Comparison of ENCODE assay signal across 18 cellular contexts in genomic region chr3:78176869-78177268, GRCh38.
"Had no signal": no experiment of that assay in that cellular context is flagged by ENCODE, and none has a peak within 500 bp of the region (broad histone marks: within the 10 kb centered on the region; RNA-seq: fewer than 3 reads in every experiment).

No MANE protein-coding gene starts in this region.

- H3K27ac Mint-ChIP-seq: dendritic cell treated with granulocyte-macrophage colony-stimulating factor and Interleukin-4, amounts not matched to agents 40 ng/mL and 50 ng/mL, for 4 days; effector memory CD8-positive, alpha-beta T cell; naive thymus-derived CD8-positive, alpha-beta T cell; stimulated activated naive B cell treated with anti-CD40 and anti-IgM and Interleukin-4, amounts not matched to agents 10 μg/mL and 1 μg/mL and 100 μg/mL, for 72 hours; stimulated activated naive CD8-positive, alpha-beta T cell treated with anti-CD3 and anti-CD28 coated beads, Interleukin-15, amount 100 ng/mL, for 72 hours had no signal

- H3K4me3 Mint-ChIP-seq: dendritic cell treated with granulocyte-macrophage colony-stimulating factor and Interleukin-4, amounts not matched to agents 40 ng/mL and 50 ng/mL, for 4 days; effector memory CD8-positive, alpha-beta T cell; naive thymus-derived CD8-positive, alpha-beta T cell; stimulated activated naive B cell treated with anti-CD40 and anti-IgM and Interleukin-4, amounts not matched to agents 10 μg/mL and 1 μg/mL and 100 μg/mL, for 72 hours; stimulated activated naive CD8-positive, alpha-beta T cell treated with anti-CD3 and anti-CD28 coated beads, Interleukin-15, amount 100 ng/mL, for 72 hours had no signal

- ATAC-seq: effector memory CD8-positive, alpha-beta T cell; gastroesophageal sphincter; left lobe of liver; mucosa of descending colon; naive thymus-derived CD8-positive, alpha-beta T cell; stimulated activated naive B cell treated with anti-CD40 and anti-IgM and Interleukin-4, amounts not matched to agents 10 μg/mL and 1 μg/mL and 100 μg/mL, for 72 hours; stimulated activated naive CD8-positive, alpha-beta T cell treated with anti-CD3 and anti-CD28 coated beads, Interleukin-15, amount 100 ng/mL, for 72 hours had no signal

- H3K36me3 Mint-ChIP-seq: naive thymus-derived CD8-positive, alpha-beta T cell; stimulated activated naive B cell treated with anti-CD40 and anti-IgM and Interleukin-4, amounts not matched to agents 10 μg/mL and 1 μg/mL and 100 μg/mL, for 72 hours had no signal

- DNase-seq: effector memory CD8-positive, alpha-beta T cell; foreskin fibroblast; glutamatergic neuron; islet precursor cell; mammary epithelial cell; mucosa of descending colon; naive thymus-derived CD8-positive, alpha-beta T cell; posterior cingulate gyrus; sigmoid colon; stimulated activated CD4-positive, alpha-beta T cell treated with anti-CD3 and anti-CD28 coated beads, Interleukin-2, amount 100 ng/mL, for 24 hours; stimulated activated CD4-positive, alpha-beta T cell treated with anti-CD3 and anti-CD28 coated beads, Interleukin-4, amount 100 ng/mL, for 4 hours; stimulated activated naive B cell treated with anti-CD40 and anti-IgM and Interleukin-4, amounts not matched to agents 10 μg/mL and 1 μg/mL and 100 μg/mL, for 72 hours; stimulated activated naive CD8-positive, alpha-beta T cell treated with anti-CD3 and anti-CD28 coated beads, Interleukin-15, amount 100 ng/mL, for 72 hours; transverse colon had no signal

- H3K27me3 Mint-ChIP-seq: dendritic cell treated with granulocyte-macrophage colony-stimulating factor and Interleukin-4, amounts not matched to agents 40 ng/mL and 50 ng/mL, for 4 days; effector memory CD8-positive, alpha-beta T cell; naive thymus-derived CD8-positive, alpha-beta T cell; stimulated activated naive B cell treated with anti-CD40 and anti-IgM and Interleukin-4, amounts not matched to agents 10 μg/mL and 1 μg/mL and 100 μg/mL, for 72 hours; stimulated activated naive CD8-positive, alpha-beta T cell treated with anti-CD3 and anti-CD28 coated beads, Interleukin-15, amount 100 ng/mL, for 72 hours had no signal

- H3K4me1 Mint-ChIP-seq: naive thymus-derived CD8-positive, alpha-beta T cell; stimulated activated naive B cell treated with anti-CD40 and anti-IgM and Interleukin-4, amounts not matched to agents 10 μg/mL and 1 μg/mL and 100 μg/mL, for 72 hours; stimulated activated naive CD8-positive, alpha-beta T cell treated with anti-CD3 and anti-CD28 coated beads, Interleukin-15, amount 100 ng/mL, for 72 hours had no signal

- FAIRE-seq: colon had no signal
